Comparison of ENCODE assay signal across 9 cellular contexts in genomic region chr12:27246141-27246540, GRCh38. TPM values are rescaled to one million over a fixed set of nuclear protein-coding genes. Genes with fewer than 3 reads are reported as not detected.
DNase-seq lines count a peak whose midpoint lies in the region; ATAC-seq and TF ChIP-seq lines count a peak whose summit lies in the region.
"Had no signal": no experiment of that assay in that cellular context is flagged by ENCODE, and none has a peak within 500 bp of the region (broad histone marks: within the 10 kb centered on the region; RNA-seq: fewer than 3 reads in every experiment).

No MANE protein-coding gene starts in this region.

- no peak overlapping the region for H2BK15ac ChIP-seq in mesendoderm (replicated peaks; ENCODE audit: low read depth)

- H3K9me3 ChIP-seq in right atrium auricular region, result no peaks in the 10 kb centered on the region
- H3K9me3 ChIP-seq in vagina, result no peaks in the 10 kb centered on the region
- no peaks in the 10 kb centered on the region for H3K9me3 ChIP-seq in WERI-Rb-1 (ENCODE audit: severe bottlenecking)

- no peak overlapping the region for H2AK5ac ChIP-seq in mesendoderm (ENCODE audit: low read length)

- H3K4me1 ChIP-seq in right atrium auricular region (peaks cover 0 to 50% of the 10 kb centered on the region in 2 donors), mesendoderm (ENCODE audit: control insufficient read depth, low read depth, low read length) (no peaks in the 10 kb centered on the region), vagina (peaks cover 37% of the 10 kb centered on the region)

- H2BK120ac ChIP-seq in mesendoderm (ENCODE audit: low read depth, low read length), result no peak overlapping the region

- H3K56ac ChIP-seq in mesendoderm (ENCODE audit: low read length), result peak overlapping the region; percentile 57

- no peak overlapping the region for H2BK5ac ChIP-seq in mesendoderm (ENCODE audit: low read length)

- H3K36me3 ChIP-seq in right atrium auricular region (no peaks in the 10 kb centered on the region), mesendoderm (ENCODE audit: control insufficient read depth, insufficient read depth, low read length) (no peaks in the 10 kb centered on the region), vagina (no peaks in the 10 kb centered on the region), WERI-Rb-1 (no peaks in the 10 kb centered on the region)

- no peak overlapping the region for H3K18ac ChIP-seq in mesendoderm (ENCODE audit: low read length)

- no peak for DNase-seq in right atrium auricular region (ENCODE audit: low spot score)
- no peak for DNase-seq in left ventricle myocardium superior
- no peak for DNase-seq in astrocyte of the cerebellum (ENCODE audit: low read depth)
- no peak for DNase-seq in mesendoderm
- DNase-seq in vagina (ENCODE audit: extremely low spot score in 2 of 2), result no peak
- DNase-seq in H4 (ENCODE audit: low spot score), result no peak
- no peak for DNase-seq in WERI-Rb-1
- DNase-seq: NCI-H1930 had no signal

- in situ Hi-C loops in astrocyte of the cerebellum (cut with HindIII; ENCODE audit: low sequenced_read_pairs), result no loop called here

- no peak for ATAC-seq in left ventricle myocardium superior
- ATAC-seq in HG02678 (IDR thresholded peaks at IDR 0.05; ENCODE audit: unreplicated experiment), result no peak

- no peak overlapping the region for H3K4ac ChIP-seq in mesendoderm (ENCODE audit: low read depth, low read length)

- no peak overlapping the region for H4K8ac ChIP-seq in mesendoderm (ENCODE audit: low read depth, low read length)

- H3K4me3 ChIP-seq in right atrium auricular region (peak overlapping the region; percentile 87 to 94), astrocyte of the cerebellum (ENCODE audit: low read depth, low read length) (peak overlapping the region; percentile 85), mesendoderm (ENCODE audit: low read length) (no peak overlapping the region), vagina (peak overlapping the region; percentile 18 to 82), WERI-Rb-1 (ENCODE audit: low read depth, low read length) (no peak overlapping the region)

- TF ChIP-seq CTCF in right atrium auricular region (IDR thresholded peaks at IDR 0.05) (no peak), astrocyte of the cerebellum (IDR thresholded peaks at IDR 0.05; ENCODE audit: low read depth, low read length, missing control alignments) (no peak), vagina (IDR thresholded peaks at IDR 0.05) (no peak), WERI-Rb-1 (IDR thresholded peaks at IDR 0.05; ENCODE audit: low read depth, low read length) (no peak)

- peaks cover 12% of the 10 kb centered on the region for H3K79me2 ChIP-seq in mesendoderm (ENCODE audit: control insufficient read depth, insufficient read depth, low read length)

- H3K27ac ChIP-seq in right atrium auricular region (peak overlapping the region; percentile 36 to 96), mesendoderm (ENCODE audit: low read depth, low read length) (no peak overlapping the region), vagina (peak overlapping the region; percentile 95), WERI-Rb-1 (no peak overlapping the region)

- H3K79me1 ChIP-seq in mesendoderm (ENCODE audit: low read length), result peaks cover 7% of the 10 kb centered on the region

- no peak overlapping the region for H3K23ac ChIP-seq in mesendoderm (ENCODE audit: low read length)

- H3K4me2 ChIP-seq in mesendoderm (ENCODE audit: low read length), result no peak overlapping the region

- H4K5ac ChIP-seq in mesendoderm (ENCODE audit: low read length), result no peak overlapping the region

- no peak overlapping the region for H3K9ac ChIP-seq in mesendoderm (ENCODE audit: low read length)

- intact Hi-C loops in left ventricle myocardium superior (cut with micrococcal nuclease), result no loop called here
- intact Hi-C loops in vagina (cut with DNase I), result loop anchor here (10.0 kb wide), 3 partner anchors 49 to 221 kb away; partner anchors contain the start of gene MED21

- WGBS in mesendoderm (ENCODE audit: extremely low coverage, insufficient coverage, low lambda C conversion rate), result no CpG with 5 or more reads among the region's 2 CpGs

- TF ChIP-seq POLR2A in vagina (IDR thresholded peaks at IDR 0.05), result no peak

- no peaks in the 10 kb centered on the region for H3K27me3 ChIP-seq in right atrium auricular region
- H3K27me3 ChIP-seq in mesendoderm (ENCODE audit: insufficient read depth, low read length, poor library complexity), result no peaks in the 10 kb centered on the region
- no peaks in the 10 kb centered on the region for H3K27me3 ChIP-seq in vagina
- H3K27me3 ChIP-seq in WERI-Rb-1 (ENCODE audit: insufficient read depth, low read depth, severe bottlenecking), result no peaks in the 10 kb centered on the region

RNA-seq across cellular contexts. Expression of gene STK38L, which starts 2.1 kb away (rescaled TPM):
- total RNA-seq in right atrium auricular region, result 10 to 100 TPM; 65.9 to 93.2 TPM
- 66.1 TPM for total RNA-seq in left ventricle myocardium superior
- polyA plus RNA-seq in mesendoderm (2013, experiment 1 of 2), result 34.3 TPM
- polyA plus RNA-seq in mesendoderm (2013, experiment 2 of 2), result 35.0 TPM
- 52.8 TPM for total RNA-seq in vagina
- 14.7 and 22.7 TPM in 2 replicates for total RNA-seq in H4 (2014; rRNA removed; shearing (Covaris generic))

Comparison
In these comparisons a context has a peak if more than half of its experiments do, and no peak if none do; other contexts are left out.
1. H3K27ac ChIP-seq: peak in right atrium auricular region (2 of 2) and vagina (single experiment); none in mesendoderm (single experiment) and WERI-Rb-1 (single experiment).
2. H3K4me3 ChIP-seq: peak in right atrium auricular region (2 of 2), astrocyte of the cerebellum (single experiment) and vagina (2 of 2); none in mesendoderm (single experiment) and WERI-Rb-1 (single experiment).